In genomic region chr4:85644061-85644460, GRCh38 we compare ENCODE assay signal across 31 cellular contexts.
"Had no signal": no experiment of that assay in that cellular context is flagged by ENCODE, and none has a peak within 500 bp of the region (broad histone marks: within the 10 kb centered on the region; RNA-seq: fewer than 3 reads in every experiment).

No MANE protein-coding gene starts in this region.

- DNase-seq: activated B cell treated with CpG ODN at 0.5 μM for 24 hours; activated CD4-positive, alpha-beta memory T cell treated with anti-CD3 and anti-CD28 coated beads for 36 hours; activated CD4-positive, alpha-beta T cell treated with anti-CD3 and anti-CD28 coated beads for 4 hours; activated CD4-positive, alpha-beta T cell treated with anti-CD3 and anti-CD28 coated beads, Interleukin-2, amount 50 U/mL, for 1 hour; activated CD4-positive, CD25-positive, alpha-beta regulatory T cell treated with anti-CD3 and anti-CD28 coated beads, Interleukin-2, amount 50 U/mL, for 72 hours; activated CD8-positive, alpha-beta memory T cell treated with anti-CD3 and anti-CD28 coated beads, Interleukin-2, amount 50 U/mL, for 4 hours; activated gamma-delta T cell treated with Interleukin-2 at 50 U/mL for 16 hours; activated naive CD4-positive, alpha-beta T cell treated with anti-CD3 and anti-CD28 coated beads for 36 hours; activated T-cell treated with anti-CD3 and anti-CD28 coated beads for 4 hours; activated T-cell treated with anti-CD3 and anti-CD28 coated beads, Interleukin-2, amount 50 U/mL, for 4 hours; amniotic stem cell; aorta; KBM-7; MM.1S; MV-4-11; NCI-H1092 treated with DMSO at 0.1 percent for 48 hours; NCI-H1417; NCI-H146; NCI-H187; NCI-H2029 treated with DMSO at 0.1 percent for 48 hours; NCI-H2107; NCI-H226; NCI-H446 treated with DMSO at 0.1 percent for 48 hours; PC-9; SW 1271; T-helper 1 cell; T-helper 2 cell; T-helper 9 cell had no signal

- ATAC-seq: activated naive CD4-positive, alpha-beta T cell treated with anti-CD3 and anti-CD28 coated beads, Interleukin-2, amount 50 U/mL, for 72 hours; activated T-cell treated with anti-CD3 and anti-CD28 coated beads, Interleukin-2, amount 50 U/mL, for 4 hours; Right ventricle myocardium inferior had no signal

- FAIRE-seq: RCC 7860 had no signal
